1 cellular context compared by ENCODE assay signal in the genomic region with DNA sequence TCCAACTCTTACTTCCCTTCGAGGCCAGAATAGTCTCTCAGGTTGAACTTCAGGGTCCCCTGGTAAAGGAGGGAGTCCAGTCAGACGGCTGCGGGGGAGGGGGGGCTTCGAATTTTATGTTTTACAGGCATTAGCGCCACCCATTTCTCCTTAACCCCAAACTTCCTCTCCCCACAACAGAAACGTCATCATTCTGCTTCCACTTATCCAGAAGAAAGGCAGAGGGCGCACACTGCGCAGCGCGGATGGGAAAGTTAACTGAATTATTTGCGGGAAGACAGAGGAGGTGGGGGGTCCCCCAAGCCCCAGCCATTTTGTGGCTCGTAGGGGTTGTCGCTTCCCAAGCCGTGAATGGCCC.
TF ChIP-seq lines count a peak whose summit lies in the region.

No MANE protein-coding gene starts in this region.

TF ChIP-seq in SK-N-SH, 30 proteins besides CTCF, POLR2A, EP300 and RAD21 (continued from another document):
- TF ChIP-seq RFX5 (IDR thresholded peaks at IDR 0.05; ENCODE audit: low read length) (peak; percentile 50; the same call in 1 of the 2 replicates), GABPA (IDR thresholded peaks at IDR 0.05; ENCODE audit: low read depth) (peak; percentile 26; the same call in 1 of the 2 replicates), FOSL2 (IDR thresholded peaks at IDR 0.05; ENCODE audit: borderline replicate concordance, low read depth) (no peak), MXI1 (IDR thresholded peaks at IDR 0.05; ENCODE audit: low read depth, low read length) (0 out of 2 replicates have a peak, but pooled peaks have one; percentile 56), EZH2phosphoT487 (IDR thresholded peaks at IDR 0.05; ENCODE audit: borderline replicate concordance, low read depth) (no peak), MEF2A (IDR thresholded peaks at IDR 0.05; ENCODE audit: borderline replicate concordance, low read depth) (no peak), CHD2 (IDR thresholded peaks at IDR 0.05; ENCODE audit: low read length, partially characterized antibody) (no peak), RCOR1 (IDR thresholded peaks at IDR 0.05; ENCODE audit: low read length) (no peak), TAF1 (IDR thresholded peaks at IDR 0.05; ENCODE audit: borderline replicate concordance, low read depth, low read length) (no peak), YY1 (IDR thresholded peaks at IDR 0.05; ENCODE audit: low read depth) (peak; percentile 74), ELF1 (IDR thresholded peaks at IDR 0.05) (peak; percentile 21; the same call in 1 of the 2 replicates), SMC3 (IDR thresholded peaks at IDR 0.05; ENCODE audit: low read depth, low read length) (no peak), TCF12 (IDR thresholded peaks at IDR 0.05) (no peak), FOXM1 (IDR thresholded peaks at IDR 0.05; ENCODE audit: low read depth) (no peak), NFIC (IDR thresholded peaks at IDR 0.05; ENCODE audit: borderline replicate concordance) (no peak), FOXJ3 (CRISPR knock-in tag; IDR thresholded peaks at IDR 0.05) (0 out of 2 replicates have a peak, but pooled peaks have one; percentile 33), RXRA (IDR thresholded peaks at IDR 0.05; ENCODE audit: borderline replicate concordance, low read depth) (no peak), POLR2AphosphoS5 (IDR thresholded peaks at IDR 0.05; ENCODE audit: low read depth, low read length) (peak; percentile 29; the same call in 1 of the 2 replicates), GATA2 (CRISPR knock-in tag; IDR thresholded peaks at IDR 0.05) (no peak), JUND (IDR thresholded peaks at IDR 0.05) (no peak)
- TF ChIP-seq, protein P1, sequence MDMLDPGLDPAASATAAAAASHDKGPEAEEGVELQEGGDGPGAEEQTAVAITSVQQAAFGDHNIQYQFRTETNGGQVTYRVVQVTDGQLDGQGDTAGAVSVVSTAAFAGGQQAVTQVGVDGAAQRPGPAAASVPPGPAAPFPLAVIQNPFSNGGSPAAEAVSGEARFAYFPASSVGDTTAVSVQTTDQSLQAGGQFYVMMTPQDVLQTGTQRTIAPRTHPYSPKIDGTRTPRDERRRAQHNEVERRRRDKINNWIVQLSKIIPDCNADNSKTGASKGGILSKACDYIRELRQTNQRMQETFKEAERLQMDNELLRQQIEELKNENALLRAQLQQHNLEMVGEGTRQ (IDR thresholded peaks at IDR 0.05; ENCODE audit: borderline replicate concordance, low read depth, low read length): no peak
- TF ChIP-seq, protein P2, sequence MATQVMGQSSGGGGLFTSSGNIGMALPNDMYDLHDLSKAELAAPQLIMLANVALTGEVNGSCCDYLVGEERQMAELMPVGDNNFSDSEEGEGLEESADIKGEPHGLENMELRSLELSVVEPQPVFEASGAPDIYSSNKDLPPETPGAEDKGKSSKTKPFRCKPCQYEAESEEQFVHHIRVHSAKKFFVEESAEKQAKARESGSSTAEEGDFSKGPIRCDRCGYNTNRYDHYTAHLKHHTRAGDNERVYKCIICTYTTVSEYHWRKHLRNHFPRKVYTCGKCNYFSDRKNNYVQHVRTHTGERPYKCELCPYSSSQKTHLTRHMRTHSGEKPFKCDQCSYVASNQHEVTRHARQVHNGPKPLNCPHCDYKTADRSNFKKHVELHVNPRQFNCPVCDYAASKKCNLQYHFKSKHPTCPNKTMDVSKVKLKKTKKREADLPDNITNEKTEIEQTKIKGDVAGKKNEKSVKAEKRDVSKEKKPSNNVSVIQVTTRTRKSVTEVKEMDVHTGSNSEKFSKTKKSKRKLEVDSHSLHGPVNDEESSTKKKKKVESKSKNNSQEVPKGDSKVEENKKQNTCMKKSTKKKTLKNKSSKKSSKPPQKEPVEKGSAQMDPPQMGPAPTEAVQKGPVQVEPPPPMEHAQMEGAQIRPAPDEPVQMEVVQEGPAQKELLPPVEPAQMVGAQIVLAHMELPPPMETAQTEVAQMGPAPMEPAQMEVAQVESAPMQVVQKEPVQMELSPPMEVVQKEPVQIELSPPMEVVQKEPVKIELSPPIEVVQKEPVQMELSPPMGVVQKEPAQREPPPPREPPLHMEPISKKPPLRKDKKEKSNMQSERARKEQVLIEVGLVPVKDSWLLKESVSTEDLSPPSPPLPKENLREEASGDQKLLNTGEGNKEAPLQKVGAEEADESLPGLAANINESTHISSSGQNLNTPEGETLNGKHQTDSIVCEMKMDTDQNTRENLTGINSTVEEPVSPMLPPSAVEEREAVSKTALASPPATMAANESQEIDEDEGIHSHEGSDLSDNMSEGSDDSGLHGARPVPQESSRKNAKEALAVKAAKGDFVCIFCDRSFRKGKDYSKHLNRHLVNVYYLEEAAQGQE (IDR thresholded peaks at IDR 0.05; ENCODE audit: low read depth, low read length): no peak; the same call in 1 of the 2 replicates
- TF ChIP-seq, protein P3, sequence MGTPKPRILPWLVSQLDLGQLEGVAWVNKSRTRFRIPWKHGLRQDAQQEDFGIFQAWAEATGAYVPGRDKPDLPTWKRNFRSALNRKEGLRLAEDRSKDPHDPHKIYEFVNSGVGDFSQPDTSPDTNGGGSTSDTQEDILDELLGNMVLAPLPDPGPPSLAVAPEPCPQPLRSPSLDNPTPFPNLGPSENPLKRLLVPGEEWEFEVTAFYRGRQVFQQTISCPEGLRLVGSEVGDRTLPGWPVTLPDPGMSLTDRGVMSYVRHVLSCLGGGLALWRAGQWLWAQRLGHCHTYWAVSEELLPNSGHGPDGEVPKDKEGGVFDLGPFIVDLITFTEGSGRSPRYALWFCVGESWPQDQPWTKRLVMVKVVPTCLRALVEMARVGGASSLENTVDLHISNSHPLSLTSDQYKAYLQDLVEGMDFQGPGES (IDR thresholded peaks at IDR 0.05; ENCODE audit: low read depth, low read length): no peak
- TF ChIP-seq, protein P4, sequence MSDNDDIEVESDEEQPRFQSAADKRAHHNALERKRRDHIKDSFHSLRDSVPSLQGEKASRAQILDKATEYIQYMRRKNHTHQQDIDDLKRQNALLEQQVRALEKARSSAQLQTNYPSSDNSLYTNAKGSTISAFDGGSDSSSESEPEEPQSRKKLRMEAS (IDR thresholded peaks at IDR 0.05; ENCODE audit: low read depth): peak; percentile 55
- TF ChIP-seq, protein P5, sequence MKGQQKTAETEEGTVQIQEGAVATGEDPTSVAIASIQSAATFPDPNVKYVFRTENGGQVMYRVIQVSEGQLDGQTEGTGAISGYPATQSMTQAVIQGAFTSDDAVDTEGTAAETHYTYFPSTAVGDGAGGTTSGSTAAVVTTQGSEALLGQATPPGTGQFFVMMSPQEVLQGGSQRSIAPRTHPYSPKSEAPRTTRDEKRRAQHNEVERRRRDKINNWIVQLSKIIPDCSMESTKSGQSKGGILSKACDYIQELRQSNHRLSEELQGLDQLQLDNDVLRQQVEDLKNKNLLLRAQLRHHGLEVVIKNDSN (IDR thresholded peaks at IDR 0.05; ENCODE audit: borderline replicate concordance, low read depth): no peak
